Comparison of ENCODE assay signal across 8 cellular contexts in genomic region chr11:117144477-117145392, GRCh38. TPM values are rescaled to one million over a fixed set of nuclear protein-coding genes. Genes with fewer than 3 reads are reported as not detected.
A peak's percentile ranks its signal among the peaks of the same experiment; 100 is the strongest.
DNase-seq lines count a peak whose midpoint lies in the region; ATAC-seq and TF ChIP-seq lines count a peak whose summit lies in the region.

No MANE protein-coding gene starts in this region.

- ATAC-seq in GM19463 (IDR thresholded peaks at IDR 0.05; ENCODE audit: unreplicated experiment) (peak; percentile 44), HG03469 (IDR thresholded peaks at IDR 0.05; ENCODE audit: unreplicated experiment) (peak; percentile 20), heart right ventricle (peak; percentile 74 to 89 (median 78))

- TF ChIP-seq CTCF in RWPE1 (conservative IDR thresholded peaks at IDR 0.05; ENCODE audit: low read depth) (no peak), heart right ventricle (IDR thresholded peaks at IDR 0.05) (no peak), parathyroid adenoma (IDR thresholded peaks at IDR 0.05) (no peak)

- POLR2A ChIA-PET in RWPE1 (lab: Yijun Ruan, JAX; ENCODE audit: low non-redundant PET) = interaction anchor here (0.6 to 1.1 kb wide), 3 partner anchors 20 to 251 kb away, joined by 3 to 6 read pairs (median 3); no protein-coding TSS in a partner anchor

- DNase-seq in DMS53 (lab: John Stamatoyannopoulos, UW) (peak; percentile 77), RWPE1 (ENCODE audit: low spot score) (peak; percentile 79), anterior cingulate cortex (lab: John Stamatoyannopoulos, UW) (peak in 30 of 58 donors; percentile 7 to 92 (median 68)), heart right ventricle (peak; percentile 53 to 78), cortex of kidney (lab: John Stamatoyannopoulos, UW) (no peak)

- H3K27me3 ChIP-seq in heart right ventricle = no peaks in the 10 kb centered on the region
- no peaks in the 10 kb centered on the region for H3K27me3 ChIP-seq in parathyroid adenoma (ENCODE audit: control insufficient read depth, insufficient read depth, low read length)

- WGBS in heart right ventricle, 2 donors = 1% methylated on average over 50 to 62 of the region's 62 CpGs

- peaks cover 0 to 32% (median 8%) of the 10 kb centered on the region in 9 donors for H3K36me3 ChIP-seq in heart right ventricle
- H3K36me3 ChIP-seq in parathyroid adenoma (ENCODE audit: control insufficient read depth, insufficient read depth, low read length) = no peaks in the 10 kb centered on the region

- H3K27ac ChIP-seq in RWPE1 (peak overlapping the region; percentile 92), heart right ventricle (peak overlapping the region; percentile 86 to 97 (median 94)), parathyroid adenoma (peak overlapping the region; percentile 90)

- intact Hi-C loops in heart right ventricle (cut with DNase I) = loop anchor here in 4 of 10 donors (5.0 to 10.0 kb wide), 5 partner anchors 33 to 80 kb away; partner anchors contain the start of gene SIDT2 (in 1 of the 4)

- H3K4me1 ChIP-seq in heart right ventricle = peaks cover 0 to 51% (median 47%) of the 10 kb centered on the region in 9 donors
- peaks cover 3% of the 10 kb centered on the region for H3K4me1 ChIP-seq in parathyroid adenoma

- peak overlapping the region; percentile 91 for H3K4me2 ChIP-seq in parathyroid adenoma (ENCODE audit: low read length)

- CTCF ChIA-PET in RWPE1 (lab: Yijun Ruan, JAX) = interaction anchor here (0.6 to 1.2 kb wide), 4 partner anchors 18 to 28 kb away, joined by 3 to 4 read pairs (median 4); no protein-coding TSS in a partner anchor

- peak overlapping the region; percentile 71 to 97 (median 84) for H3K4me3 ChIP-seq in heart right ventricle
- H3K4me3 ChIP-seq in parathyroid adenoma (ENCODE audit: low read depth, low read length) = peak overlapping the region; percentile 69

- peak overlapping the region; percentile 97 for H2AFZ ChIP-seq in parathyroid adenoma

- peaks cover 17% of the 10 kb centered on the region for H3K79me2 ChIP-seq in parathyroid adenoma

- peak overlapping the region; percentile 11 for H3K9ac ChIP-seq in parathyroid adenoma

- H3K9me3 ChIP-seq in heart right ventricle (no peaks in the 10 kb centered on the region), parathyroid adenoma (ENCODE audit: control insufficient read depth, low read length) (no peaks in the 10 kb centered on the region)

RNA-seq across cellular contexts. Expression of gene PAFAH1B2, which starts 0.6 kb away (rescaled TPM):
- 10 to 100 TPM; 48.8 to 71.5 (median 64.2) TPM for total RNA-seq in heart right ventricle
- polyA plus RNA-seq in heart right ventricle = 10 to 100 TPM; 18.7 to 21.6 TPM

RNA-seq across cellular contexts. Expression of gene SIDT2, which starts 33.8 kb away (rescaled TPM):
- total RNA-seq in heart right ventricle = 10 to 100 TPM; 16.2 to 33.6 (median 22.0) TPM
- 10 to 100 TPM; 13.0 to 28.1 TPM for polyA plus RNA-seq in heart right ventricle

RNA-seq across cellular contexts. Expression of gene SIK3, which starts 46.5 kb away (rescaled TPM):
- total RNA-seq in heart right ventricle = 10 to 100 TPM; 27.8 to 47.3 (median 39.3) TPM
- polyA plus RNA-seq in heart right ventricle = 10 to 100 TPM in 1 of 2 donors, 1 to 10 TPM in 1; 9.9 to 15.1 TPM

RNA-seq across cellular contexts. Expression of gene TAGLN, which starts 54.4 kb away (rescaled TPM):
- total RNA-seq in heart right ventricle = 100 to 1,000 TPM in 5 of 10 donors, 10 to 100 TPM in 5; 71.7 to 215 (median 99.9) TPM
- polyA plus RNA-seq in heart right ventricle = 100 to 1,000 TPM; 319 to 883 TPM

Comparison
In these comparisons a context has a peak if more than half of its experiments do, and no peak if none do; other contexts are left out.
1. ATAC-seq: peak in every context shown above with its lines; median percentile 78 in heart right ventricle; 44 in GM19463; 20 in HG03469.